ENCODE assay signal across 11 cellular contexts in the genomic region with DNA sequence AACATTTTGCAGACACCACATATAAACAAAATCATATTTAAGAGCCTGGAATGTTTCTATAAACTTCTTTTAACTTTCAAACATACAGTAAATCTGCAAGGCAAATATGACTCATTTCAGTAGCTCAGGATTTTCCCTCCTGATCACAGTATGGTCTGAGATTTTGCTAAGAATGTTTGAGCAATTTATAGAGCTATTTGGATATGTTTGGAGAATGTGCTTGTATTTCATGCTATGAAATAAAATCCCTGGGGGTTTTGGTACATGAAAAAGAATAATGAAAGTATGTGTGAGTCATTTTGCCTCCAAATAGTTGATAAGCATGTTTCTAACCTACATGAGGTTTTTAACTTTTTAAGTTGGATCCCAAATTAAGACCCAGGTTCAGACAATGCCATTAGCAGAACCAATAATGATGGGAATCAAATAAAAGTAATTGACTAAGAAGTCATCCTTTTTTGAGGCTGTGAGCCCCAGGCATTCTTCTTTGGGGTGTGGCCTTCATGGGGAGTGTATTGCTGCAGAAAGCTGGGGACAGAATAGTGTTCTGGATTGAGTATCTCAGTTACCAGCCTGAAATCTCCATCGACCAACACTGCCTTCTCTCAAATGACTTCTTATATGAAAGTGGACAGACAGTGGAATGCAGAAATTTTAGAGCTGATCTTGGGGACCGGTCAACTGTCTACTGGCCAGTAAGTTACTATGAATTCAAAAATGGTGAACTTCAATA.
DNase-seq lines count a peak whose midpoint lies in the region; ATAC-seq and TF ChIP-seq lines count a peak whose summit lies in the region.
"Had no signal": no experiment of that assay in that cellular context is flagged by ENCODE, and none has a peak within 500 bp of the region (broad histone marks: within the 10 kb centered on the region; RNA-seq: fewer than 3 reads in every experiment).

No MANE protein-coding gene starts in this region.

- no peak for TF ChIP-seq CTCF in heart left ventricle (IDR thresholded peaks at IDR 0.05)
- TF ChIP-seq CTCF in OCI-LY3 (IDR thresholded peaks at IDR 0.05; ENCODE audit: low read depth, low read length), result no peak
- TF ChIP-seq CTCF in foreskin keratinocyte (conservative IDR thresholded peaks at IDR 0.05), result no peak
- no peak for TF ChIP-seq CTCF in colonic mucosa (IDR thresholded peaks at IDR 0.05)
- no peak for TF ChIP-seq CTCF in WERI-Rb-1 (IDR thresholded peaks at IDR 0.05; ENCODE audit: low read depth, low read length)

- no peaks in the 10 kb centered on the region for H4K20me1 ChIP-seq in OCI-LY3 (ENCODE audit: insufficient read depth, low read length)

- H3K9ac ChIP-seq in OCI-LY3 (ENCODE audit: low read length) (no peak overlapping the region), colonic mucosa (ENCODE audit: low read depth in 2 of 2, low read length in 2 of 2) (no peak overlapping the region)
- H3K9ac ChIP-seq: parathyroid adenoma had no signal

- peak overlapping the region; percentile 78 for H3K27ac ChIP-seq in right cardiac atrium (ENCODE audit: low read length)
- H3K27ac ChIP-seq in heart left ventricle, result peak overlapping the region in 3 of 12 donors; percentile 2 to 22 (median 12)
- H3K27ac ChIP-seq in OCI-LY3 (ENCODE audit: low read length), result no peak overlapping the region
- H3K27ac ChIP-seq in foreskin keratinocyte, result no peak overlapping the region
- no peak overlapping the region for H3K27ac ChIP-seq in colonic mucosa
- no peak overlapping the region for H3K27ac ChIP-seq in WERI-Rb-1
- H3K27ac ChIP-seq: parathyroid adenoma had no signal

- H3K9me3 ChIP-seq in right cardiac atrium (ENCODE audit: control insufficient read depth, low read length) (no peaks in the 10 kb centered on the region), heart left ventricle (peaks cover 0 to 4% (median 0%) of the 10 kb centered on the region in 12 donors), OCI-LY3 (ENCODE audit: insufficient read depth, low read length) (no peaks in the 10 kb centered on the region), colonic mucosa (no peaks in the 10 kb centered on the region), WERI-Rb-1 (ENCODE audit: severe bottlenecking) (no peaks in the 10 kb centered on the region)

- H2AFZ ChIP-seq in OCI-LY3 (ENCODE audit: low read depth, low read length), result no peak overlapping the region
- H2AFZ ChIP-seq: parathyroid adenoma had no signal

- TF ChIP-seq POLR2A in heart left ventricle (IDR thresholded peaks at IDR 0.05), result no peak

- no peaks in the 10 kb centered on the region for H3K79me2 ChIP-seq in OCI-LY3 (ENCODE audit: low read length)
- H3K79me2 ChIP-seq: parathyroid adenoma had no signal

- intact Hi-C loops in right cardiac atrium (cut with DNase I), result no loop called here
- intact Hi-C loops in heart left ventricle (cut with DNase I), result no loop called here
- intact Hi-C loops in colonic mucosa (cut with DNase I), result no loop called here

- H3K4me1 ChIP-seq in right cardiac atrium (ENCODE audit: control insufficient read depth, insufficient read depth, low read length) (peaks cover 6% of the 10 kb centered on the region), heart left ventricle (peaks cover 7 to 49% (median 23%) of the 10 kb centered on the region in 12 donors), OCI-LY3 (ENCODE audit: low read length) (peaks cover 16% of the 10 kb centered on the region), foreskin keratinocyte (peaks cover 16% of the 10 kb centered on the region), colonic mucosa (no peaks in the 10 kb centered on the region)
- H3K4me1 ChIP-seq: parathyroid adenoma had no signal

- 69% methylated on average over 2 of the region's 2 CpGs for WGBS in right cardiac atrium
- 72 to 78% (median 76%) methylated on average over 2 of the region's 2 CpGs for WGBS in heart left ventricle, 4 donors

- H3K27me3 ChIP-seq in right cardiac atrium (ENCODE audit: control insufficient read depth, insufficient read depth) (no peaks in the 10 kb centered on the region), heart left ventricle (no peaks in the 10 kb centered on the region), OCI-LY3 (ENCODE audit: low read depth, low read length) (no peaks in the 10 kb centered on the region; the same call in 1 of the 2 replicates), foreskin keratinocyte (no peaks in the 10 kb centered on the region), colonic mucosa (no peaks in the 10 kb centered on the region), WERI-Rb-1 (ENCODE audit: insufficient read depth, low read depth, severe bottlenecking) (no peaks in the 10 kb centered on the region)

- DNase-seq in right cardiac atrium (no peak), heart left ventricle (no peak), foreskin keratinocyte (peak in 1 of 2 donors; percentile 64), NCI-H2107 treated with DMSO at 0.1 percent for 48 hours (lab: John Stamatoyannopoulos, UW; ENCODE audit: unreplicated experiment) (no peak), HuH-7 (ENCODE audit: low spot score) (no peak), colonic mucosa (no peak), WERI-Rb-1 (no peak)
- DNase-seq: activated naive CD4-positive, alpha-beta T cell treated with Interleukin-2 at 50 U/mL for 16 hours; CD4-positive, CD25-positive, alpha-beta regulatory T cell had no signal

- H3K36me3 ChIP-seq in heart left ventricle, result peaks cover 0 to 26% (median 10%) of the 10 kb centered on the region in 9 donors
- no peaks in the 10 kb centered on the region for H3K36me3 ChIP-seq in OCI-LY3 (replicated peaks; ENCODE audit: low read depth, low read length)
- H3K36me3 ChIP-seq in colonic mucosa, result no peaks in the 10 kb centered on the region
- no peaks in the 10 kb centered on the region for H3K36me3 ChIP-seq in WERI-Rb-1

- peak overlapping the region; percentile 23 for H3K4me2 ChIP-seq in OCI-LY3 (ENCODE audit: low read length)

- no peak overlapping the region for H3K4me3 ChIP-seq in right cardiac atrium (ENCODE audit: low read length)
- no peak overlapping the region for H3K4me3 ChIP-seq in heart left ventricle
- no peak overlapping the region for H3K4me3 ChIP-seq in OCI-LY3 (ENCODE audit: low read length)
- no peak overlapping the region for H3K4me3 ChIP-seq in colonic mucosa
- no peak overlapping the region for H3K4me3 ChIP-seq in WERI-Rb-1 (ENCODE audit: low read depth, low read length)

- ATAC-seq in right cardiac atrium (peak in 1 of 2 donors; percentile 25), heart left ventricle (no peak), foreskin keratinocyte (peak; percentile 59)
